8 cellular contexts compared by ENCODE assay signal in the genomic region with DNA sequence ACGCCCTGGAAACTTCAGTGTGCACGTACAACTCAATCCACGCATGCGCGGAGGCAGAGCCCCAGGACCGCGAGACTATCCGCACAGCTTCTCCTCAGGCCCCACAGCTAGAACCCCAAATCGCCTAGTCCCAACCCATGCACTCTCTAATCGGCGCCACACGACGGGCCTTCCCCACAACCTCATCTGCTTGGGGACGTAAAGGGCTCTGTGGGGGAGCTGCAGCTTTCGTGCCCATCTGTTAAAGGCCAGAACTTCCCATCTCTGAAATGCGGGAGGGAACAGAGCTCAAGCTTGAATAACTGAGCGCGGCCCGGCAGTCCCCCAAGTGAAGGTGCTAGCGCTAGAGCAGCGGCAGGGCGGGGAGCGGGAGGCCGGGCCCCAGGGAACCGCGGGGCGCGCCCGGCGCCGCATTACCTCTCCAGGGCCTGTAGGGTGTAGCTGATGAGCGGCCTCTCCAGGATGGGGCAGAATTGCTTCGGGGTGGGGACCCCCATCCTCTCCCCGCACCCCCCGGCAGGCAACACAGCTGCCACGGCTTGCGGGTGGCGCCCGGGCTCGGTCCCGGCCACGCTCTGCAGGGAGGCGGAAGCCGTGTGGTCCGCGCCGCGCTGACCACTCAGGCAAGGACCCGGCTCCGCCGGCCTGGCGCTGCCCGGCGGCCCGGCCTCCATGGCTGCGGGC. TPM values are rescaled to one million over a fixed set of nuclear protein-coding genes. Genes with fewer than 3 reads are reported as not detected.
DNase-seq lines count a peak whose midpoint lies in the region; ATAC-seq and TF ChIP-seq lines count a peak whose summit lies in the region.

No MANE protein-coding gene starts in this region.

- POLR2A ChIA-PET in GM10248 (lab: Yijun Ruan, JAX) = no interaction called here

- TF ChIP-seq CTCF in GM10248 (IDR thresholded peaks at IDR 0.05; ENCODE audit: control extremely low read depth, extremely low read depth, low read depth, missing control alignments) (no peak), heart right ventricle (IDR thresholded peaks at IDR 0.05) (peak in 6 of 9 donors; percentile 9 to 46 (median 36)), type B pancreatic cell (conservative IDR thresholded peaks at IDR 0.05) (peak; percentile 69)

- peak overlapping the region; percentile 89 for H3K4me3 Mint-ChIP-seq in type B pancreatic cell

- intact Hi-C loops in heart right ventricle (cut with DNase I) = loop anchor here in 5 of 10 donors (5.0 to 10.0 kb wide), 5 partner anchors 137 to 874 kb away; a partner anchor contains a TSS
- intact Hi-C loops in posterior cingulate gyrus (cut with DNase I) = loop anchor here (5.0 kb wide), 1 partner anchor 222 kb away; no protein-coding TSS in a partner anchor

- peak overlapping the region; percentile 51 to 82 (median 73) for H3K4me3 ChIP-seq in heart right ventricle

- H3K36me3 ChIP-seq in heart right ventricle = no peaks in the 10 kb centered on the region

- CTCF ChIA-PET in GM10248 (lab: Yijun Ruan, JAX) = interaction anchor here (1.1 to 2.4 kb wide), 8 partner anchors 10 to 497 kb away, joined by 3 to 8 read pairs (median 4); no protein-coding TSS in a partner anchor

- WGBS in adipose tissue, 3 donors = 0 to 1% (median 0%) methylated on average over 43 to 56 of the region's 56 CpGs
- 0 to 1% methylated on average over 45 to 56 of the region's 56 CpGs for WGBS in heart right ventricle, 2 donors

- no peaks in the 10 kb centered on the region for H3K9me3 ChIP-seq in heart right ventricle

- H3K36me3 Mint-ChIP-seq in type B pancreatic cell = peaks cover 3% of the 10 kb centered on the region

- H3K27ac ChIP-seq in adipose tissue (ENCODE audit: low read depth, low read length) (peak overlapping the region; percentile 81), heart right ventricle (peak overlapping the region; percentile 96 to 99 (median 98))

- peaks cover 18% of the 10 kb centered on the region for H3K4me1 Mint-ChIP-seq in type B pancreatic cell (ENCODE audit: unreplicated experiment)

- peak; percentile 85 for ATAC-seq in HG02588 (IDR thresholded peaks at IDR 0.05; ENCODE audit: unreplicated experiment)
- ATAC-seq in heart right ventricle = peak; percentile 90 to 97 (median 96)

- DNase-seq in GM10248 (ENCODE audit: extremely low spot score) (peak; percentile 70), NCI-H128 (lab: John Stamatoyannopoulos, UW; ENCODE audit: unreplicated experiment) (peak; percentile 88), SW480 (ENCODE audit: low spot score) (peak; percentile 97), heart right ventricle (peak; percentile 88 to 90), posterior cingulate gyrus (peak; percentile 76 to 97 (median 85)), type B pancreatic cell (ENCODE audit: extremely low spot score, unreplicated experiment) (peak; percentile 81)

- peaks cover 4% of the 10 kb centered on the region for H3K9me3 Mint-ChIP-seq in type B pancreatic cell

- no peaks in the 10 kb centered on the region for H3K27me3 Mint-ChIP-seq in type B pancreatic cell

- no peaks in the 10 kb centered on the region for H3K27me3 ChIP-seq in heart right ventricle

- peaks cover 0 to 31% (median 17%) of the 10 kb centered on the region in 9 donors for H3K4me1 ChIP-seq in heart right ventricle

- H3K27ac Mint-ChIP-seq in type B pancreatic cell = peak overlapping the region; percentile 85

RNA-seq across cellular contexts. Expression of a gene that starts 0.5 kb away (rescaled TPM):
- polyA plus RNA-seq in adipose tissue (under 1 TPM; 0.49 to 0.88 (median 0.67) TPM), heart right ventricle (1 to 10 TPM in 1 of 2 donors, under 1 TPM in 1; 0.51 to 1.5 TPM)
- total RNA-seq in heart right ventricle (1 to 10 TPM; 5.4 to 8.7 (median 6.4) TPM), type B pancreatic cell (ENCODE audit: low replicate concordance) (2.8 and 2.9 TPM in 2 replicates)

RNA-seq across cellular contexts. Expression of a gene that starts 44.7 kb away (rescaled TPM):
- polyA plus RNA-seq in adipose tissue (1 to 10 TPM in 1 of 3 donors, under 1 TPM in 2; 0.15 to 3.2 (median 0.45) TPM), heart right ventricle (under 1 TPM; 0.22 to 0.37 TPM)
- total RNA-seq in heart right ventricle (1 to 10 TPM in 1 of 10 donors, under 1 TPM in 4, not detected in 5; 0.15 to 2.1 (median 0.17) TPM), type B pancreatic cell (ENCODE audit: low replicate concordance) (5.4 and 6.0 TPM in 2 replicates)

Comparison
In these comparisons a context has a peak if more than half of its experiments do, and no peak if none do; other contexts are left out.
1. Peak in every context shown above with its lines: DNase-seq, ATAC-seq, H3K4me3 ChIP-seq and H3K27ac ChIP-seq.